ENCODE assay signal across 8 cellular contexts in the genomic region with DNA sequence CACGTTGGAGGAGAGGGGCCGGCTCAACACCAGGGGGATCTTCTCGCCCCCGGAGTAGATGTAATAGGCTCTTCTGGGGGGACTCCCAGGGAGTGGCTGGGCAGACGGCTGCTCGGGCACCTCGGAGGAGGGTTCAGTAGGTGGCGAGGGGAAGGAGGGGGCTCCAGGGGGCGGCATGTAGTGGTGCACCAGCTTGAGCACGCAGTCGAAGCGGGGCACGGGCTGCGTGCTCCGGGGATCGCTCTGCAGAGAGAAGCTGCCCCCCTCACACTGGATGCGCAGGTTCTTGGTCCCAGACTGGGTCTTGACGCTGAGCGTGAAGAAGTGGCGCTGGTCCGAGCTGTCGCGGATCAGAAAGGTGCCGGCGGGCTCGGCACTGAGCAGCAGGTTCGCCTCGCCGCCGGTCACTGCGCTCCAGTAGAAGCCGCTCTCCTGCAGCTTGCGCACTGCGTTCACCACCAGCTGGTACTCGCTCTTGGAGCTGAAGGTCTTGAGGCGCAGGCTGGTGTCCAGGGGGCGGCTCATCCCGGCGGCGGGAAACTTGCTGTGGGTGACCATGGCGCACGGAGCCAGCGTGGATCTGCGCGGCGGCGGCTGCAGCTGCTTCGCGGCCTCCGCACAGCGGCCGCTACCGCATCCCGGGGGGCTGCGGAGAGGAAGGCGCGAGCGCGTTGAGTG. TPM values are rescaled to one million over a fixed set of nuclear protein-coding genes. Genes with fewer than 3 reads are reported as not detected.
DNase-seq lines count a peak whose midpoint lies in the region; ATAC-seq lines count a peak whose summit lies in the region.

No MANE protein-coding gene starts in this region.

- H3K9me3 Mint-ChIP-seq in activated CD4-positive, alpha-beta T cell treated with anti-CD3 and anti-CD28 coated beads, Interleukin-2, amount 10 ng/mL, durations not matched to agents 24 days and 14 days, result no peaks in the 10 kb centered on the region
- no peaks in the 10 kb centered on the region for H3K9me3 Mint-ChIP-seq in activated naive CD8-positive, alpha-beta T cell treated with anti-CD3 and anti-CD28 coated beads, Interleukin-2, amount 50 U/mL, for 24 hours
- no peaks in the 10 kb centered on the region for H3K9me3 Mint-ChIP-seq in immature natural killer cell
- H3K9me3 Mint-ChIP-seq in stimulated activated effector memory CD8-positive, alpha-beta T cell treated with anti-CD3 and anti-CD28 coated beads, Interleukin-12 subunit alpha, Interleukin-12 subunit beta, amount 100 ng/mL, for 72 hours, result no peaks in the 10 kb centered on the region

- DNase-seq in activated CD4-positive, alpha-beta T cell treated with anti-CD3 and anti-CD28 coated beads, Interleukin-2, amount 10 ng/mL, durations not matched to agents 24 days and 14 days, result peak; percentile 86
- DNase-seq in activated CD4-positive, alpha-beta T cell treated with anti-CD3 and anti-CD28 coated beads, Interleukin-2, amount 50 U/mL, for 1 hour, result no peak
- DNase-seq in activated naive CD8-positive, alpha-beta T cell treated with anti-CD3 and anti-CD28 coated beads, Interleukin-2, amount 50 U/mL, for 24 hours, result peak; percentile 25
- DNase-seq in immature natural killer cell, result no peak
- peak in 1 of 2 donors; percentile 76 for DNase-seq in stimulated activated effector memory CD8-positive, alpha-beta T cell treated with anti-CD3 and anti-CD28 coated beads, Interleukin-12 subunit alpha, Interleukin-12 subunit beta, amount 100 ng/mL, for 72 hours (ENCODE audit: low spot score in 2 of 2)
- no peak for DNase-seq in stimulated activated CD4-positive, alpha-beta T cell treated with anti-CD3 and anti-CD28 coated beads, Interleukin-2, amount 100 ng/mL, for 24 hours

- H3K27me3 Mint-ChIP-seq in activated CD4-positive, alpha-beta T cell treated with anti-CD3 and anti-CD28 coated beads, Interleukin-2, amount 10 ng/mL, durations not matched to agents 24 days and 14 days, result no peaks in the 10 kb centered on the region
- H3K27me3 Mint-ChIP-seq in activated naive CD8-positive, alpha-beta T cell treated with anti-CD3 and anti-CD28 coated beads, Interleukin-2, amount 50 U/mL, for 24 hours, result peaks cover 10% of the 10 kb centered on the region
- peaks cover 5 to 11% (median 8%) of the 10 kb centered on the region in 3 donors for H3K27me3 Mint-ChIP-seq in immature natural killer cell (ENCODE audit: low read depth in 3 of 3)

- H3K27ac Mint-ChIP-seq in activated CD4-positive, alpha-beta T cell treated with anti-CD3 and anti-CD28 coated beads, Interleukin-2, amount 10 ng/mL, durations not matched to agents 24 days and 14 days, result peak overlapping the region; percentile 89
- H3K27ac Mint-ChIP-seq in activated naive CD8-positive, alpha-beta T cell treated with anti-CD3 and anti-CD28 coated beads, Interleukin-2, amount 50 U/mL, for 24 hours, result peak overlapping the region; percentile 91
- H3K27ac Mint-ChIP-seq in immature natural killer cell, result peak overlapping the region in 1 of 6 donors; percentile 77
- H3K27ac Mint-ChIP-seq in stimulated activated effector memory CD8-positive, alpha-beta T cell treated with anti-CD3 and anti-CD28 coated beads, Interleukin-12 subunit alpha, Interleukin-12 subunit beta, amount 100 ng/mL, for 72 hours, result peak overlapping the region; percentile 93

- intact Hi-C loops in activated CD4-positive, alpha-beta T cell treated with anti-CD3 and anti-CD28 coated beads, Interleukin-2, amount 10 ng/mL, durations not matched to agents 24 days and 14 days (cut with micrococcal nuclease), result loop anchor here (5.0 kb wide), 3 partner anchors 231 to 896 kb away; partner anchors contain the start of gene TMC6

- no peak for ATAC-seq in activated naive CD8-positive, alpha-beta T cell treated with anti-CD3 and anti-CD28 coated beads, Interleukin-2, amount 50 U/mL, for 24 hours
- ATAC-seq in stimulated activated effector memory CD8-positive, alpha-beta T cell treated with anti-CD3 and anti-CD28 coated beads, Interleukin-12 subunit alpha, Interleukin-12 subunit beta, amount 100 ng/mL, for 72 hours, result no peak
- ATAC-seq in HG02623 (IDR thresholded peaks at IDR 0.05; ENCODE audit: unreplicated experiment), result no peak
- no peak for ATAC-seq in HG03460 (IDR thresholded peaks at IDR 0.05; ENCODE audit: unreplicated experiment)

- H3K4me3 Mint-ChIP-seq in activated CD4-positive, alpha-beta T cell treated with anti-CD3 and anti-CD28 coated beads, Interleukin-2, amount 10 ng/mL, durations not matched to agents 24 days and 14 days, result peak overlapping the region; percentile 92
- H3K4me3 Mint-ChIP-seq in activated naive CD8-positive, alpha-beta T cell treated with anti-CD3 and anti-CD28 coated beads, Interleukin-2, amount 50 U/mL, for 24 hours, result peak overlapping the region; percentile 88
- H3K4me3 Mint-ChIP-seq in immature natural killer cell, result peak overlapping the region; percentile 33 to 61 (median 53)
- peak overlapping the region; percentile 79 for H3K4me3 Mint-ChIP-seq in stimulated activated effector memory CD8-positive, alpha-beta T cell treated with anti-CD3 and anti-CD28 coated beads, Interleukin-12 subunit alpha, Interleukin-12 subunit beta, amount 100 ng/mL, for 72 hours

- peaks cover 48% of the 10 kb centered on the region for H3K36me3 Mint-ChIP-seq in activated CD4-positive, alpha-beta T cell treated with anti-CD3 and anti-CD28 coated beads, Interleukin-2, amount 10 ng/mL, durations not matched to agents 24 days and 14 days (ENCODE audit: low read depth)
- peaks cover 33% of the 10 kb centered on the region for H3K36me3 Mint-ChIP-seq in activated naive CD8-positive, alpha-beta T cell treated with anti-CD3 and anti-CD28 coated beads, Interleukin-2, amount 50 U/mL, for 24 hours (ENCODE audit: low read depth)
- no peaks in the 10 kb centered on the region for H3K36me3 Mint-ChIP-seq in immature natural killer cell
- H3K36me3 Mint-ChIP-seq in stimulated activated effector memory CD8-positive, alpha-beta T cell treated with anti-CD3 and anti-CD28 coated beads, Interleukin-12 subunit alpha, Interleukin-12 subunit beta, amount 100 ng/mL, for 72 hours, result peaks cover 62% of the 10 kb centered on the region

- H3K4me1 Mint-ChIP-seq in activated CD4-positive, alpha-beta T cell treated with anti-CD3 and anti-CD28 coated beads, Interleukin-2, amount 10 ng/mL, durations not matched to agents 24 days and 14 days, result peaks cover 44% of the 10 kb centered on the region
- peaks cover 53% of the 10 kb centered on the region for H3K4me1 Mint-ChIP-seq in activated naive CD8-positive, alpha-beta T cell treated with anti-CD3 and anti-CD28 coated beads, Interleukin-2, amount 50 U/mL, for 24 hours
- H3K4me1 Mint-ChIP-seq in immature natural killer cell, result peaks cover 29 to 37% of the 10 kb centered on the region in 2 donors
- H3K4me1 Mint-ChIP-seq in stimulated activated effector memory CD8-positive, alpha-beta T cell treated with anti-CD3 and anti-CD28 coated beads, Interleukin-12 subunit alpha, Interleukin-12 subunit beta, amount 100 ng/mL, for 72 hours, result peaks cover 56% of the 10 kb centered on the region

RNA-seq across cellular contexts. Expression of gene SOCS3, which starts 1.2 kb away (rescaled TPM):
- total RNA-seq in activated CD4-positive, alpha-beta T cell treated with anti-CD3 and anti-CD28 coated beads, Interleukin-2, amount 10 ng/mL, durations not matched to agents 24 days and 14 days, result 78.3 and 81.5 TPM in 2 replicates
- 10 to 100 TPM in 2 of 3 donors, 1 to 10 TPM in 1; 9.0 to 15.4 (median 10.6) TPM for polyA plus RNA-seq in immature natural killer cell

RNA-seq across cellular contexts. Expression of gene PGS1, which starts 19.8 kb away (rescaled TPM):
- 65.6 and 67.8 TPM in 2 replicates for total RNA-seq in activated CD4-positive, alpha-beta T cell treated with anti-CD3 and anti-CD28 coated beads, Interleukin-2, amount 10 ng/mL, durations not matched to agents 24 days and 14 days
- 10 to 100 TPM; 17.0 to 27.5 (median 27.2) TPM for polyA plus RNA-seq in immature natural killer cell

Comparison
In these comparisons a context has a peak if more than half of its experiments do, and no peak if none do; other contexts are left out.
1. DNase-seq: peak in activated CD4-positive, alpha-beta T cell treated with anti-CD3 and anti-CD28 coated beads, Interleukin-2, amount 10 ng/mL, durations not matched to agents 24 days and 14 days (single experiment) and activated naive CD8-positive, alpha-beta T cell treated with anti-CD3 and anti-CD28 coated beads, Interleukin-2, amount 50 U/mL, for 24 hours (single experiment); none in activated CD4-positive, alpha-beta T cell treated with anti-CD3 and anti-CD28 coated beads, Interleukin-2, amount 50 U/mL, for 1 hour (single experiment), immature natural killer cell (0 of 3) and stimulated activated CD4-positive, alpha-beta T cell treated with anti-CD3 and anti-CD28 coated beads, Interleukin-2, amount 100 ng/mL, for 24 hours (0 of 2).
2. Peak in every context shown above with its lines, with median percentiles within 50 percentile points of each other: H3K4me3 Mint-ChIP-seq.